Comparison of ENCODE assay signal across 1 cellular context in genomic region chr20:23608251-23608846, GRCh38.
TF ChIP-seq lines count a peak whose summit lies in the region.

No MANE protein-coding gene starts in this region.

TF ChIP-seq in HepG2, 621 proteins besides CTCF, POLR2A, EP300 and RAD21 (continued from another document and continues in another):
- TF ChIP-seq NFAT5 (CRISPR knock-in tag; IDR thresholded peaks at IDR 0.05) = no peak
- 0 out of 2 replicates have a peak, but pooled peaks have one; percentile 4 for TF ChIP-seq GABPB1 (CRISPR knock-in tag; IDR thresholded peaks at IDR 0.05)
- TF ChIP-seq ZC3H13 (CRISPR knock-in tag; IDR thresholded peaks at IDR 0.05) = no peak
- TF ChIP-seq HDAC1 (CRISPR knock-in tag; IDR thresholded peaks at IDR 0.05) = no peak
- TF ChIP-seq HDAC2 (CRISPR knock-in tag; IDR thresholded peaks at IDR 0.05) = peak; percentile 18; the same call in 1 of the 2 replicates
- TF ChIP-seq NR1H2 (CRISPR knock-in tag; IDR thresholded peaks at IDR 0.05; ENCODE audit: borderline replicate concordance, low read depth) = 0 out of 2 replicates have a peak, but pooled peaks have one; percentile 13
- no peak for TF ChIP-seq AHDC1 (CRISPR knock-in tag; IDR thresholded peaks at IDR 0.05; ENCODE audit: borderline replicate concordance)
- no peak for TF ChIP-seq ZNF460 (CRISPR knock-in tag; IDR thresholded peaks at IDR 0.05; ENCODE audit: borderline replicate concordance)
- no peak; the same call in 1 of the 2 replicates for TF ChIP-seq BCL6 (CRISPR knock-in tag; IDR thresholded peaks at IDR 0.05)
- no peak for TF ChIP-seq NCOA1 (CRISPR knock-in tag; IDR thresholded peaks at IDR 0.05)
- TF ChIP-seq RNF2 (conservative IDR thresholded peaks at IDR 0.05; ENCODE audit: low read depth) = peak; percentile 65; the same call in 1 of the 2 replicates
- no peak for TF ChIP-seq ZMYM2 (CRISPR knock-in tag; IDR thresholded peaks at IDR 0.05)
- no peak for TF ChIP-seq ZEB1 (IDR thresholded peaks at IDR 0.05; ENCODE audit: insufficient replicate concordance, low read depth)
- TF ChIP-seq ZSCAN21 (CRISPR knock-in tag; IDR thresholded peaks at IDR 0.05; ENCODE audit: borderline replicate concordance) = peak; percentile 12; the same call in 1 of the 2 replicates
- peak; percentile 90 for TF ChIP-seq ZNF687 (CRISPR knock-in tag; IDR thresholded peaks at IDR 0.05)
- no peak for TF ChIP-seq ESRRA (CRISPR knock-in tag; IDR thresholded peaks at IDR 0.05; ENCODE audit: low read depth)
- TF ChIP-seq ZKSCAN8 (CRISPR knock-in tag; IDR thresholded peaks at IDR 0.05; ENCODE audit: borderline replicate concordance) = no peak
- no peak for TF ChIP-seq ZNF232 (CRISPR knock-in tag; IDR thresholded peaks at IDR 0.05; ENCODE audit: borderline replicate concordance)
- no peak for TF ChIP-seq PHB2 (IDR thresholded peaks at IDR 0.05; ENCODE audit: partially characterized antibody)
- TF ChIP-seq ARNTL (CRISPR knock-in tag; IDR thresholded peaks at IDR 0.05) = no peak
- no peak for TF ChIP-seq CC2D1A (CRISPR knock-in tag; IDR thresholded peaks at IDR 0.05)
- no peak for TF ChIP-seq ZNF784 (CRISPR knock-in tag; IDR thresholded peaks at IDR 0.05; ENCODE audit: borderline replicate concordance)
- no peak for TF ChIP-seq IRF9 (CRISPR knock-in tag; IDR thresholded peaks at IDR 0.05; ENCODE audit: borderline replicate concordance)
- TF ChIP-seq MXD1 (CRISPR knock-in tag; IDR thresholded peaks at IDR 0.05) = no peak
- TF ChIP-seq IRF1 (CRISPR knock-in tag; IDR thresholded peaks at IDR 0.05; ENCODE audit: low read depth) = no peak
- no peak for TF ChIP-seq SP140L (CRISPR knock-in tag; IDR thresholded peaks at IDR 0.05; ENCODE audit: borderline replicate concordance)
- TF ChIP-seq ZFX (CRISPR knock-in tag; IDR thresholded peaks at IDR 0.05; ENCODE audit: low read depth) = peak; percentile 85
- TF ChIP-seq RARA (CRISPR knock-in tag; IDR thresholded peaks at IDR 0.05) = peak; percentile 24; the same call in 1 of the 2 replicates
- no peak for TF ChIP-seq CAMTA2 (CRISPR knock-in tag; IDR thresholded peaks at IDR 0.05; ENCODE audit: borderline replicate concordance)
- TF ChIP-seq ZNF550 (CRISPR knock-in tag; IDR thresholded peaks at IDR 0.05; ENCODE audit: borderline replicate concordance) = no peak
- 0 out of 2 replicates have a peak, but pooled peaks have one; percentile 41 for TF ChIP-seq PITX1 (CRISPR knock-in tag; IDR thresholded peaks at IDR 0.05)
- peak; percentile 50; the same call in 1 of the 2 replicates for TF ChIP-seq RXRA (CRISPR knock-in tag; IDR thresholded peaks at IDR 0.05)
- no peak for TF ChIP-seq ZNF770 (CRISPR knock-in tag; IDR thresholded peaks at IDR 0.05)
- no peak for TF ChIP-seq ZSCAN5A (CRISPR knock-in tag; IDR thresholded peaks at IDR 0.05; ENCODE audit: borderline replicate concordance)
- TF ChIP-seq YEATS2 (CRISPR knock-in tag; IDR thresholded peaks at IDR 0.05; ENCODE audit: borderline replicate concordance) = no peak
- TF ChIP-seq MTF2 (CRISPR knock-in tag; IDR thresholded peaks at IDR 0.05; ENCODE audit: borderline replicate concordance) = no peak
- TF ChIP-seq ZNF773 (CRISPR knock-in tag; IDR thresholded peaks at IDR 0.05; ENCODE audit: borderline replicate concordance) = no peak
